ENCODE assay signal across 1 cellular context in genomic region chr10:97318772-97319651, GRCh38.
TF ChIP-seq lines count a peak whose summit lies in the region.

A gene with protein sequence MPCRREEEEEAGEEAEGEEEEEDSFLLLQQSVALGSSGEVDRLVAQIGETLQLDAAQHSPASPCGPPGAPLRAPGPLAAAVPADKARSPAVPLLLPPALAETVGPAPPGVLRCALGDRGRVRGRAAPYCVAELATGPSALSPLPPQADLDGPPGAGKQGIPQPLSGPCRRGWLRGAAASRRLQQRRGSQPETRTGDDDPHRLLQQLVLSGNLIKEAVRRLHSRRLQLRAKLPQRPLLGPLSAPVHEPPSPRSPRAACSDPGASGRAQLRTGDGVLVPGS (plus strand): TSS chr10:97319271. CDS start chr10:97319454, 183 bp downstream.

TF ChIP-seq in HepG2, 621 proteins besides CTCF, POLR2A, EP300 and RAD21 (continued from another document):
- TF ChIP-seq, protein P1, sequence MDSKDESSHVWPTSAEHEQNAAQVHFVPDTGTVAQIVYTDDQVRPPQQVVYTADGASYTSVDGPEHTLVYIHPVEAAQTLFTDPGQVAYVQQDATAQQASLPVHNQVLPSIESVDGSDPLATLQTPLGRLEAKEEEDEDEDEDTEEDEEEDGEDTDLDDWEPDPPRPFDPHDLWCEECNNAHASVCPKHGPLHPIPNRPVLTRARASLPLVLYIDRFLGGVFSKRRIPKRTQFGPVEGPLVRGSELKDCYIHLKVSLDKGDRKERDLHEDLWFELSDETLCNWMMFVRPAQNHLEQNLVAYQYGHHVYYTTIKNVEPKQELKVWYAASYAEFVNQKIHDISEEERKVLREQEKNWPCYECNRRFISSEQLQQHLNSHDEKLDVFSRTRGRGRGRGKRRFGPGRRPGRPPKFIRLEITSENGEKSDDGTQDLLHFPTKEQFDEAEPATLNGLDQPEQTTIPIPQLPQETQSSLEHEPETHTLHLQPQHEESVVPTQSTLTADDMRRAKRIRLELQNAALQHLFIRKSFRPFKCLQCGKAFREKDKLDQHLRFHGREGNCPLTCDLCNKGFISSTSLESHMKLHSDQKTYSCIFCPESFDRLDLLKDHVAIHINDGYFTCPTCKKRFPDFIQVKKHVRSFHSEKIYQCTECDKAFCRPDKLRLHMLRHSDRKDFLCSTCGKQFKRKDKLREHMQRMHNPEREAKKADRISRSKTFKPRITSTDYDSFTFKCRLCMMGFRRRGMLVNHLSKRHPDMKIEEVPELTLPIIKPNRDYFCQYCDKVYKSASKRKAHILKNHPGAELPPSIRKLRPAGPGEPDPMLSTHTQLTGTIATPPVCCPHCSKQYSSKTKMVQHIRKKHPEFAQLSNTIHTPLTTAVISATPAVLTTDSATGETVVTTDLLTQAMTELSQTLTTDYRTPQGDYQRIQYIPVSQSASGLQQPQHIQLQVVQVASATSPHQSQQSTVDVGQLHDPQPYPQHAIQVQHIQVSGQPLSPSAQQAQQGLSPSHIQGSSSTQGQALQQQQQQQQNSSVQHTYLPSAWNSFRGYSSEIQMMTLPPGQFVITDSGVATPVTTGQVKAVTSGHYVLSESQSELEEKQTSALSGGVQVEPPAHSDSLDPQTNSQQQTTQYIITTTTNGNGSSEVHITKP (CRISPR knock-in tag; IDR thresholded peaks at IDR 0.05; ENCODE audit: low read depth), result peak; percentile 99
- no peak; the same call in 1 of the 2 replicates for TF ChIP-seq KLF12 (CRISPR knock-in tag; IDR thresholded peaks at IDR 0.05; ENCODE audit: borderline replicate concordance)
- no peak for TF ChIP-seq KMT2A (CRISPR knock-in tag; IDR thresholded peaks at IDR 0.05)
- TF ChIP-seq, protein P2, sequence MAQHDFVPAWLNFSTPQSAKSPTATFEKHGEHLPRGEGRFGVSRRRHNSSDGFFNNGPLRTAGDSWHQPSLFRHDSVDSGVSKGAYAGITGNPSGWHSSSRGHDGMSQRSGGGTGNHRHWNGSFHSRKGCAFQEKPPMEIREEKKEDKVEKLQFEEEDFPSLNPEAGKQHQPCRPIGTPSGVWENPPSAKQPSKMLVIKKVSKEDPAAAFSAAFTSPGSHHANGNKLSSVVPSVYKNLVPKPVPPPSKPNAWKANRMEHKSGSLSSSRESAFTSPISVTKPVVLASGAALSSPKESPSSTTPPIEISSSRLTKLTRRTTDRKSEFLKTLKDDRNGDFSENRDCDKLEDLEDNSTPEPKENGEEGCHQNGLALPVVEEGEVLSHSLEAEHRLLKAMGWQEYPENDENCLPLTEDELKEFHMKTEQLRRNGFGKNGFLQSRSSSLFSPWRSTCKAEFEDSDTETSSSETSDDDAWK (CRISPR knock-in tag; IDR thresholded peaks at IDR 0.05), result no peak
- TF ChIP-seq CENPT (CRISPR knock-in tag; IDR thresholded peaks at IDR 0.05; ENCODE audit: low read depth), result no peak
